In genomic region chr12:131710464-131711457, GRCh38 we compare ENCODE assay signal across 8 cellular contexts. TPM values are rescaled to one million over a fixed set of nuclear protein-coding genes. Genes with fewer than 3 reads are reported as not detected.
DNase-seq lines count a peak whose midpoint lies in the region; ATAC-seq and TF ChIP-seq lines count a peak whose summit lies in the region.

SFSWAP (plus strand) TSS chr12:131711090; CDS start chr12:131711230, 140 bp downstream.

- H3K4ac ChIP-seq in trophoblast cell (ENCODE audit: low read depth, low read length): peak within 1 kb of the TSS; percentile 95

- TF ChIP-seq EP300 in tibial nerve (IDR thresholded peaks at IDR 0.05): peak; percentile 46 to 97

- no peaks in the 10 kb centered on the region for H3K9me3 ChIP-seq in HAP-1
- no peaks in the 10 kb centered on the region for H3K9me3 ChIP-seq in MM.1S (replicated peaks; ENCODE audit: insufficient read depth, low read length)
- H3K9me3 ChIP-seq in SU-DHL-6 (ENCODE audit: insufficient read depth, low read length): no peaks in the 10 kb centered on the region
- H3K9me3 ChIP-seq in trophoblast cell (ENCODE audit: insufficient read depth, low read depth, low read length): no peaks in the 10 kb centered on the region
- H3K9me3 ChIP-seq in tibial nerve: peaks cover 0 to under 1% (median 0%) of the 10 kb centered on the region in 4 donors

- H3K9ac ChIP-seq in MM.1S (ENCODE audit: low read length) (peak within 1 kb of the TSS; percentile 96), SU-DHL-6 (ENCODE audit: low read length) (peak within 1 kb of the TSS; percentile 91), trophoblast cell (ENCODE audit: low read length) (peak within 1 kb of the TSS; percentile 96)

- peaks cover 4% of the 10 kb centered on the region; the same call in 1 of the 2 replicates for H3K27me3 ChIP-seq in HAP-1 (ENCODE audit: low read depth)
- no peaks in the 10 kb centered on the region; the same call in 1 of the 2 replicates for H3K27me3 ChIP-seq in MM.1S (replicated peaks; ENCODE audit: insufficient read depth, low read length)
- H3K27me3 ChIP-seq in SU-DHL-6 (ENCODE audit: low read length): no peaks in the 10 kb centered on the region
- no peaks in the 10 kb centered on the region for H3K27me3 ChIP-seq in trophoblast cell (ENCODE audit: insufficient read depth, low read length)
- H3K27me3 ChIP-seq in tibial nerve: no peaks in the 10 kb centered on the region

- peak; percentile 45 for DNase-seq in GM04504 (ENCODE audit: low read depth)
- peak; percentile 57 to 79 for DNase-seq in HAP-1 (ENCODE audit: low spot score in 2 of 2)
- DNase-seq in MM.1S: peak; percentile 58
- DNase-seq in activated naive CD8-positive, alpha-beta T cell treated with anti-CD3 and anti-CD28 coated beads, Interleukin-2, amount 10 ng/mL, durations not matched to agents 7 days and 5 days: peak; percentile 83
- peak; percentile 87 for DNase-seq in Right ventricle myocardium superior
- DNase-seq in trophoblast cell: peak; percentile 57 to 78
- DNase-seq in tibial nerve (ENCODE audit: low spot score in 2 of 2): peak; percentile 38 to 60

- no peak for TF ChIP-seq CTCF in MM.1S (IDR thresholded peaks at IDR 0.05; ENCODE audit: low read length)
- TF ChIP-seq CTCF in SU-DHL-6 (IDR thresholded peaks at IDR 0.05; ENCODE audit: insufficient read depth, low read length, poor library complexity, severe bottlenecking): no peak
- TF ChIP-seq CTCF in tibial nerve (IDR thresholded peaks at IDR 0.05): peak in 2 of 5 experiments; percentile 38 to 59

- H2AFZ ChIP-seq in MM.1S (ENCODE audit: low read length) (peak within 1 kb of the TSS; percentile 87), SU-DHL-6 (ENCODE audit: low read depth, low read length, severe bottlenecking) (peak within 1 kb of the TSS; percentile 70), trophoblast cell (ENCODE audit: insufficient read depth, low read length, poor library complexity) (peak within 1 kb of the TSS; percentile 100)

- peak within 1 kb of the TSS; percentile 100 for H4K8ac ChIP-seq in trophoblast cell (ENCODE audit: low read depth, low read length)

- peak within 1 kb of the TSS; percentile 95 for H3K4me3 Mint-ChIP-seq in activated naive CD8-positive, alpha-beta T cell treated with anti-CD3 and anti-CD28 coated beads, Interleukin-2, amount 10 ng/mL, durations not matched to agents 7 days and 5 days

- H3K4me1 ChIP-seq in HAP-1 (peaks cover 18% of the 10 kb centered on the region), MM.1S (ENCODE audit: low read length) (no peaks in the 10 kb centered on the region; the same call in 1 of the 2 replicates), trophoblast cell (ENCODE audit: control insufficient read depth in 1 of 2, insufficient read depth in 2 of 2, low read length in 2 of 2) (peaks cover 3 to 14% of the 10 kb centered on the region in 2 experiments), tibial nerve (peaks cover 0 to 26% (median 14%) of the 10 kb centered on the region in 4 donors)

- H3K27ac ChIP-seq in MM.1S (ENCODE audit: low read length) (peak within 1 kb of the TSS; percentile 88; the same call in 1 of the 2 replicates), SU-DHL-6 (ENCODE audit: low read depth, low read length) (peak within 1 kb of the TSS; percentile 75), trophoblast cell (ENCODE audit: low read depth, low read length) (peak within 1 kb of the TSS; percentile 70), tibial nerve (peak within 1 kb of the TSS; percentile 95 to 98 (median 96))

- peak within 1 kb of the TSS; percentile 98 for H3K14ac ChIP-seq in trophoblast cell (ENCODE audit: low read length)

- H3K4me1 Mint-ChIP-seq in activated naive CD8-positive, alpha-beta T cell treated with anti-CD3 and anti-CD28 coated beads, Interleukin-2, amount 10 ng/mL, durations not matched to agents 7 days and 5 days: peaks cover 21% of the 10 kb centered on the region

- peak within 1 kb of the TSS; percentile 97 for H4K91ac ChIP-seq in trophoblast cell (ENCODE audit: low read depth, low read length)

- H3K79me1 ChIP-seq in trophoblast cell (ENCODE audit: low read length): peaks cover 10% of the 10 kb centered on the region

- peaks cover 2% of the 10 kb centered on the region for H3K27me3 Mint-ChIP-seq in activated naive CD8-positive, alpha-beta T cell treated with anti-CD3 and anti-CD28 coated beads, Interleukin-2, amount 10 ng/mL, durations not matched to agents 7 days and 5 days

- H3K36me3 Mint-ChIP-seq in activated naive CD8-positive, alpha-beta T cell treated with anti-CD3 and anti-CD28 coated beads, Interleukin-2, amount 10 ng/mL, durations not matched to agents 7 days and 5 days: peaks cover 7% of the 10 kb centered on the region

- peaks cover 3% of the 10 kb centered on the region for H3K9me3 Mint-ChIP-seq in activated naive CD8-positive, alpha-beta T cell treated with anti-CD3 and anti-CD28 coated beads, Interleukin-2, amount 10 ng/mL, durations not matched to agents 7 days and 5 days

- peak within 1 kb of the TSS; percentile 95 for H3K27ac Mint-ChIP-seq in activated naive CD8-positive, alpha-beta T cell treated with anti-CD3 and anti-CD28 coated beads, Interleukin-2, amount 10 ng/mL, durations not matched to agents 7 days and 5 days

- peaks cover 28% of the 10 kb centered on the region for H3K79me2 ChIP-seq in MM.1S (ENCODE audit: low read length)
- peaks cover 32% of the 10 kb centered on the region for H3K79me2 ChIP-seq in SU-DHL-6 (ENCODE audit: insufficient read depth, low read length)
- H3K79me2 ChIP-seq in trophoblast cell (ENCODE audit: control insufficient read depth, insufficient read depth, low read length, poor library complexity): peaks cover 14% of the 10 kb centered on the region

- no CpG with 5 or more reads among the region's 90 CpGs for WGBS in trophoblast cell (ENCODE audit: extremely low coverage, insufficient coverage, insufficient read length)
- WGBS in tibial nerve, 2 donors: 0 to 1% methylated on average over 57 to 83 of the region's 90 CpGs

- H3K18ac ChIP-seq in trophoblast cell (ENCODE audit: low read length): peak within 1 kb of the TSS; percentile 98

- no peak within 1 kb of the TSS for H3K23ac ChIP-seq in trophoblast cell (ENCODE audit: low read length)

- intact Hi-C loops in Right ventricle myocardium superior (cut with DNase I): loop anchor here (10.0 kb wide), 1 partner anchor 606 kb away; no protein-coding TSS in a partner anchor

- peak within 1 kb of the TSS; percentile 79 for H2BK12ac ChIP-seq in trophoblast cell (ENCODE audit: low read length)

- H3K9me2 ChIP-seq in MM.1S (replicated peaks; ENCODE audit: insufficient read depth, low read length) (no peaks in the 10 kb centered on the region), SU-DHL-6 (replicated peaks; ENCODE audit: insufficient read depth, low read length) (no peaks in the 10 kb centered on the region)

- peak in 1 of 2 donors; percentile 68 for TF ChIP-seq POLR2A in tibial nerve (IDR thresholded peaks at IDR 0.05)

- ATAC-seq in activated naive CD8-positive, alpha-beta T cell treated with anti-CD3 and anti-CD28 coated beads, Interleukin-2, amount 10 ng/mL, durations not matched to agents 7 days and 5 days (ENCODE audit: low read depth): peak; percentile 85
- ATAC-seq in Right ventricle myocardium superior (ENCODE audit: poor library complexity): peak; percentile 99

- H3K4me3 ChIP-seq in HAP-1 (peak within 1 kb of the TSS; percentile 99), MM.1S (ENCODE audit: low read length) (peak within 1 kb of the TSS; percentile 85), SU-DHL-6 (ENCODE audit: insufficient read depth, low read length, poor library complexity, severe bottlenecking) (peak within 1 kb of the TSS; percentile 98), trophoblast cell (ENCODE audit: low read depth, low read length) (peak within 1 kb of the TSS; percentile 99), tibial nerve (peak within 1 kb of the TSS; percentile 92 to 99 (median 96))

- no peaks in the 10 kb centered on the region for H3F3A ChIP-seq in MM.1S (ENCODE audit: insufficient read depth, low read length)
- H3F3A ChIP-seq in SU-DHL-6 (ENCODE audit: insufficient read depth): 0 out of 2 replicates have a peak, but pooled peaks cover 2% of the 10 kb centered on the region

- peak within 1 kb of the TSS; percentile 87 for H2AK5ac ChIP-seq in trophoblast cell (ENCODE audit: low read length)

- peak within 1 kb of the TSS; percentile 99 for H4K12ac ChIP-seq in trophoblast cell (ENCODE audit: low read depth, low read length)

- H3K36me3 ChIP-seq in HAP-1 (replicated peaks): peaks cover 34% of the 10 kb centered on the region
- no peaks in the 10 kb centered on the region; the same call in 1 of the 2 replicates for H3K36me3 ChIP-seq in MM.1S (replicated peaks; ENCODE audit: insufficient read depth, low read length)
- peaks cover 14% of the 10 kb centered on the region; the same call in 1 of the 2 replicates for H3K36me3 ChIP-seq in SU-DHL-6 (ENCODE audit: low read length)
- H3K36me3 ChIP-seq in trophoblast cell (ENCODE audit: control insufficient read depth in 1 of 2, insufficient read depth in 2 of 2, low read length in 2 of 2): peaks cover 8 to 12% of the 10 kb centered on the region in 2 experiments
- H3K36me3 ChIP-seq in tibial nerve: peaks cover 0 to 20% (median 8%) of the 10 kb centered on the region in 3 donors

- H3K4me2 ChIP-seq in MM.1S (ENCODE audit: low read depth, low read length) (peak within 1 kb of the TSS; percentile 87), SU-DHL-6 (ENCODE audit: low read depth, low read length, poor library complexity, severe bottlenecking) (peak within 1 kb of the TSS; percentile 85), trophoblast cell (ENCODE audit: low read length) (peak within 1 kb of the TSS; percentile 82)

- peak within 1 kb of the TSS; percentile 96 for H2BK120ac ChIP-seq in trophoblast cell (ENCODE audit: insufficient read depth, low read length, poor library complexity)

- peak within 1 kb of the TSS; percentile 98 for H2BK5ac ChIP-seq in trophoblast cell (ENCODE audit: low read depth, low read length, poor library complexity)

- H4K20me1 ChIP-seq in MM.1S (ENCODE audit: insufficient read depth, low read length): no peaks in the 10 kb centered on the region
- H4K20me1 ChIP-seq in SU-DHL-6 (ENCODE audit: low read depth, low read length): no peaks in the 10 kb centered on the region; the same call in 1 of the 2 replicates

- POLR2A ChIA-PET in activated naive CD8-positive, alpha-beta T cell treated with anti-CD3 and anti-CD28 coated beads, Interleukin-2, amount 10 ng/mL, durations not matched to agents 7 days and 5 days (lab: Charles Lee): interaction anchor here (0.6 to 1.0 kb wide), 5 partner anchors 9 to 219 kb away, joined by 3 to 6 read pairs (median 4); no protein-coding TSS in a partner anchor

- in situ Hi-C loops in HAP-1 (cut with MboI; ENCODE audit: low sequenced_read_pairs): no loop called here

RNA-seq across cellular contexts. Expression of gene SFSWAP, which starts in this region (rescaled TPM):
- total RNA-seq in activated naive CD8-positive, alpha-beta T cell treated with anti-CD3 and anti-CD28 coated beads, Interleukin-2, amount 10 ng/mL, durations not matched to agents 7 days and 5 days: 10 to 100 TPM; 65.5 to 67.8 TPM
- total RNA-seq in Right ventricle myocardium superior: 19.4 TPM
- 38.0 and 38.5 TPM in 2 replicates for polyA plus RNA-seq in trophoblast cell (2013)
- 10 to 100 TPM; 49.8 to 88.8 (median 71.3) TPM for total RNA-seq in tibial nerve

Comparison
In these comparisons a context has a peak if more than half of its experiments do, and no peak if none do; other contexts are left out.
1. Peak in every context shown above with its lines: DNase-seq, ATAC-seq, H3K4me3 ChIP-seq and H3K27ac ChIP-seq.